In genomic region chr3:11554236-11554610, GRCh38 we compare ENCODE assay signal across 19 cellular contexts.
DNase-seq lines count a peak whose midpoint lies in the region; ATAC-seq and TF ChIP-seq lines count a peak whose summit lies in the region.
"Had no signal": no experiment of that assay in that cellular context is flagged by ENCODE, and none has a peak within 500 bp of the region (broad histone marks: within the 10 kb centered on the region; RNA-seq: fewer than 3 reads in every experiment).

No MANE protein-coding gene starts in this region.

- H3K27ac ChIP-seq in cardiac muscle cell (peak overlapping the region; percentile 43), right atrium auricular region (peak overlapping the region; percentile 33 to 63), aorta (ENCODE audit: low read depth in 1 of 2, low read length in 2 of 2) (peak overlapping the region; percentile 47 to 96), colonic mucosa (no peak overlapping the region)
- H3K27ac ChIP-seq: GM23248 had no signal

- peaks cover 62% of the 10 kb centered on the region for H3K36me3 Mint-ChIP-seq in stimulated activated effector memory CD8-positive, alpha-beta T cell treated with anti-CD3 and anti-CD28 coated beads, Interleukin-12 subunit alpha, Interleukin-12 subunit beta, amount 100 ng/mL, for 72 hours

- ATAC-seq in stimulated activated effector memory CD8-positive, alpha-beta T cell treated with anti-CD3 and anti-CD28 coated beads, Interleukin-12 subunit alpha, Interleukin-12 subunit beta, amount 100 ng/mL, for 72 hours = no peak
- ATAC-seq in aorta (ENCODE audit: low FRiP score) = peak; percentile 34

- peaks cover 23% of the 10 kb centered on the region for H3K36me3 ChIP-seq in cardiac muscle cell
- peaks cover 25% of the 10 kb centered on the region for H3K36me3 ChIP-seq in right atrium auricular region
- H3K36me3 ChIP-seq in aorta (ENCODE audit: control insufficient read depth in 1 of 2, insufficient read depth in 2 of 2, low read length in 1 of 2) = no peaks in the 10 kb centered on the region
- H3K36me3 ChIP-seq in colonic mucosa = no peaks in the 10 kb centered on the region

- no peaks in the 10 kb centered on the region for H3K9me3 Mint-ChIP-seq in stimulated activated effector memory CD8-positive, alpha-beta T cell treated with anti-CD3 and anti-CD28 coated beads, Interleukin-12 subunit alpha, Interleukin-12 subunit beta, amount 100 ng/mL, for 72 hours
- H3K9me3 Mint-ChIP-seq: activated naive CD4-positive, alpha-beta T cell treated with anti-CD3 and anti-CD28 coated beads, Interleukin-2, amount 50 U/mL, for 24 hours; immature natural killer cell had no signal

- intact Hi-C loops in cardiac septum (cut with DNase I) (loop anchor here (5.0 kb wide), 1 partner anchor 42 kb away; no protein-coding TSS in a partner anchor), aorta (cut with DNase I) (loop anchor here (5.0 to 10.0 kb wide), 2 partner anchors 47 to 169 kb away; no protein-coding TSS in a partner anchor), colonic mucosa (cut with DNase I) (no loop called here)

- no peak overlapping the region for H3K4me3 Mint-ChIP-seq in stimulated activated effector memory CD8-positive, alpha-beta T cell treated with anti-CD3 and anti-CD28 coated beads, Interleukin-12 subunit alpha, Interleukin-12 subunit beta, amount 100 ng/mL, for 72 hours
- H3K4me3 Mint-ChIP-seq: activated naive CD4-positive, alpha-beta T cell treated with anti-CD3 and anti-CD28 coated beads, Interleukin-2, amount 50 U/mL, for 24 hours; immature natural killer cell had no signal

- H3K9me3 ChIP-seq in cardiac muscle cell (ENCODE audit: low read depth) (no peaks in the 10 kb centered on the region), right atrium auricular region (no peaks in the 10 kb centered on the region), aorta (ENCODE audit: control insufficient read depth, low read length) (no peaks in the 10 kb centered on the region), colonic mucosa (no peaks in the 10 kb centered on the region)
- H3K9me3 ChIP-seq: A549 had no signal

- 66 to 67% methylated on average over 3 of the region's 3 CpGs for WGBS in aorta, 2 donors

- H3K4me3 ChIP-seq in cardiac muscle cell (no peak overlapping the region), right atrium auricular region (no peak overlapping the region), aorta (ENCODE audit: low read length in 2 of 2) (no peak overlapping the region), colonic mucosa (no peak overlapping the region)
- H3K4me3 ChIP-seq: A549, GM23248 had no signal

- H3K4me1 ChIP-seq in cardiac muscle cell (ENCODE audit: low read depth) (no peaks in the 10 kb centered on the region), right atrium auricular region (peaks cover 0 to 61% of the 10 kb centered on the region in 2 donors), aorta (ENCODE audit: control insufficient read depth in 1 of 2, insufficient read depth in 2 of 2, low read length in 2 of 2) (no peaks in the 10 kb centered on the region), colonic mucosa (no peaks in the 10 kb centered on the region)

- TF ChIP-seq CTCF in cardiac muscle cell (IDR thresholded peaks at IDR 0.05; ENCODE audit: low read depth, low read length) = no peak
- TF ChIP-seq CTCF in right atrium auricular region (IDR thresholded peaks at IDR 0.05) = no peak
- no peak for TF ChIP-seq CTCF in colonic mucosa (IDR thresholded peaks at IDR 0.05)

- H3K9ac ChIP-seq in colonic mucosa (ENCODE audit: low read depth in 2 of 2, low read length in 2 of 2) = no peak overlapping the region
- H3K9ac ChIP-seq: GM23248 had no signal

- peaks cover 21% of the 10 kb centered on the region for H3K4me1 Mint-ChIP-seq in stimulated activated effector memory CD8-positive, alpha-beta T cell treated with anti-CD3 and anti-CD28 coated beads, Interleukin-12 subunit alpha, Interleukin-12 subunit beta, amount 100 ng/mL, for 72 hours

- H3K27me3 ChIP-seq in cardiac muscle cell (no peaks in the 10 kb centered on the region), right atrium auricular region (no peaks in the 10 kb centered on the region), aorta (ENCODE audit: control insufficient read depth in 1 of 2, insufficient read depth in 2 of 2, low read length in 1 of 2) (no peaks in the 10 kb centered on the region), colonic mucosa (no peaks in the 10 kb centered on the region)

- peak overlapping the region; percentile 65 for H3K27ac Mint-ChIP-seq in stimulated activated effector memory CD8-positive, alpha-beta T cell treated with anti-CD3 and anti-CD28 coated beads, Interleukin-12 subunit alpha, Interleukin-12 subunit beta, amount 100 ng/mL, for 72 hours
- H3K27ac Mint-ChIP-seq: activated naive CD4-positive, alpha-beta T cell treated with anti-CD3 and anti-CD28 coated beads, Interleukin-2, amount 50 U/mL, for 24 hours; immature natural killer cell had no signal

- DNase-seq in cardiac muscle cell (ENCODE audit: low read depth in 1 of 2, low spot score in 1 of 2) (no peak), cardiac septum (ENCODE audit: low spot score) (no peak), right atrium auricular region (ENCODE audit: low spot score) (no peak), aorta (peak; percentile 48 to 55), colonic mucosa (no peak), iPS-NIHi11 (ENCODE audit: low spot score) (no peak)
- DNase-seq in stimulated activated effector memory CD8-positive, alpha-beta T cell treated with anti-CD3 and anti-CD28 coated beads, Interleukin-12 subunit alpha, Interleukin-12 subunit beta, amount 100 ng/mL, for 72 hours (ENCODE audit: low spot score in 2 of 2) = no peak
- DNase-seq in activated CD8-positive, alpha-beta memory T cell treated with anti-CD3 and anti-CD28 coated beads, Interleukin-2, amount 50 U/mL, for 4 hours = no peak
- DNase-seq: activated CD4-positive, alpha-beta T cell treated with anti-CD3 and anti-CD28 coated beads for 48 hours; activated T-cell treated with anti-CD3 and anti-CD28 coated beads for 4 hours; cerebellar nuclear complex; GM23248; immature natural killer cell; NCI-H1694 treated with DMSO at 0.1 percent for 48 hours; NCI-H446 treated with DMSO at 0.1 percent for 48 hours; small intestine; stimulated activated naive CD4-positive, alpha-beta T cell treated with Interleukin-2 at 50 U/mL for 16 hours had no signal

Comparison
In these comparisons a context has a peak if more than half of its experiments do, and no peak if none do; other contexts are left out.
1. DNase-seq: peak in aorta (2 of 2); none in cardiac muscle cell (0 of 2), cardiac septum (single experiment), right atrium auricular region (single experiment), stimulated activated effector memory CD8-positive, alpha-beta T cell treated with anti-CD3 and anti-CD28 coated beads, Interleukin-12 subunit alpha, Interleukin-12 subunit beta, amount 100 ng/mL, for 72 hours (0 of 2), colonic mucosa (single experiment), activated CD8-positive, alpha-beta memory T cell treated with anti-CD3 and anti-CD28 coated beads, Interleukin-2, amount 50 U/mL, for 4 hours (single experiment) and iPS-NIHi11 (single experiment).